Comparison of ENCODE assay signal across 8 cellular contexts in the genomic region with DNA sequence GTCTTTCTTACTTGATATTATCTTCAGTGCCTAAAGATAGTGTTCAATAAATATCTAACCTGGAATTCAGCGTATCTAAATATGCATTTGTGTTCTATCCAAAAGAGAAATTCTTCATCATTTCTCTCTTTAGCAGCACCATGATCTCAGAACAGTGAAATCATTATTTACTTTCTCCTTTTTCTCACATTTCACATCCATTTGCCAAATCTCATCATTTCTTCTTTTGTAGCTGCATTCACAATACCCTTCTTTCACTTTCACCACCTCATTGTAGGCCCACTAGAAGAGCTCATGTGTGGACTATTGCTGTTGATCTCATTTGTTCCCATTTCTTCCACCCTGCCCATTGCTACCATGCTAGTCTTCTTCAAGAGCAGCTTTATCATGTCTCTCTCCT.
"Had no signal": no experiment of that assay in that cellular context is flagged by ENCODE, and none has a peak within 500 bp of the region (broad histone marks: within the 10 kb centered on the region; RNA-seq: fewer than 3 reads in every experiment).

No MANE protein-coding gene starts in this region.

- H3K4me3 Mint-ChIP-seq: H9, HFFc6, IgD-negative memory B cell had no signal

- DNase-seq: GM23248, GOT3, H9, HCEC 1CT, HFFc6, KBM-7 had no signal

- H3K36me3 Mint-ChIP-seq: IgD-negative memory B cell had no signal

- H3K27ac Mint-ChIP-seq: H9, HFFc6, IgD-negative memory B cell had no signal

- H3K4me1 Mint-ChIP-seq: IgD-negative memory B cell had no signal

- H3K9me3 Mint-ChIP-seq: H9, HFFc6 had no signal

- H3K27ac ChIP-seq: GM23248, HL-60 had no signal

- H3K4me3 ChIP-seq: GM23248 had no signal
